30 cellular contexts compared by ENCODE assay signal in the genomic region with DNA sequence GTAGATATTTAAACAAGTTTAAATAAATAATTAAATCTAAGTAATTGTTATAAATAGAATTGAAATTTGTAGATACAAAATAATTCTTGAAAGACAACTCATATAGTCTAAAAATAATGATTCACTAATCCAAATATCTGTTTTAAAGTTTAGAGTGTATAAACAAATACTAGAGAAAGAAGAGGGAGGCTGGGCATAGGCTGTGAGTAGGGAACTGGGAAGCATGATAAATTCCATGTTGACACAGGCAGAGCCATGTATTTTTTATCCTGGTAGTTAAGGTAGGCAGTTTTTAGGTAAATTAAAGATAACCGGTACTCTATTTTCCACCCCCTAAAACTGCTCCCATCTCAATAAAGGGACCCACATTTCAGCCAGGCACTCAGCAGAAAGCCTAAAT. TPM values are rescaled to one million over a fixed set of nuclear protein-coding genes. Genes with fewer than 3 reads are reported as not detected.
"Had no signal": no experiment of that assay in that cellular context is flagged by ENCODE, and none has a peak within 500 bp of the region (broad histone marks: within the 10 kb centered on the region; RNA-seq: fewer than 3 reads in every experiment).

No MANE protein-coding gene starts in this region.

- H3K27me3 ChIP-seq: ascending aorta, cardiac muscle cell had no signal

- H3K36me3 ChIP-seq: ascending aorta, cardiac muscle cell had no signal

- ATAC-seq: activated CD8-positive, alpha-beta T cell treated with anti-CD3 and anti-CD28 coated beads for 36 hours; activated naive CD8-positive, alpha-beta T cell treated with anti-CD3 and anti-CD28 coated beads, Interleukin-2, amount 50 U/mL, for 24 hours had no signal

- H3K4me3 ChIP-seq: ascending aorta, cardiac muscle cell had no signal

- H3K9me3 ChIP-seq: ascending aorta had no signal

- DNase-seq: activated B cell treated with CpG ODN at 0.5 μM for 24 hours; activated CD4-positive, alpha-beta memory T cell treated with anti-CD3 and anti-CD28 coated beads for 36 hours; activated CD4-positive, alpha-beta T cell treated with anti-CD3 and anti-CD28 coated beads for 4 hours; activated CD4-positive, alpha-beta T cell treated with anti-CD3 and anti-CD28 coated beads, Interleukin-2, amount 10 ng/mL, durations not matched to agents 24 days and 14 days; activated CD4-positive, alpha-beta T cell treated with anti-CD3 and anti-CD28 coated beads, Interleukin-2, amount 50 U/mL, for 1 hour; activated CD4-positive, alpha-beta T cell treated with anti-CD3 and anti-CD28 coated beads, Interleukin-2, amount 50 U/mL, for 4 hours; activated CD4-positive, CD25-positive, alpha-beta regulatory T cell treated with anti-CD3 and anti-CD28 coated beads, Interleukin-2, amount 50 U/mL, for 72 hours; activated CD8-positive, alpha-beta memory T cell treated with anti-CD3 and anti-CD28 coated beads, Interleukin-2, amount 50 U/mL, for 4 hours; activated CD8-positive, alpha-beta T cell treated with anti-CD3 and anti-CD28 coated beads for 36 hours; activated effector memory CD4-positive, alpha-beta T cell treated with Interleukin-2 at 50 U/mL for 16 hours; activated gamma-delta T cell; activated naive CD4-positive, alpha-beta T cell treated with anti-CD3 and anti-CD28 coated beads, Interleukin-2, amount 10 ng/mL, durations not matched to agents 7 days and 5 days; activated naive CD4-positive, alpha-beta T cell treated with Interleukin-2 at 50 U/mL for 16 hours; activated naive CD8-positive, alpha-beta T cell treated with anti-CD3 and anti-CD28 coated beads, Interleukin-2, amount 10 ng/mL, durations not matched to agents 7 days and 5 days; activated naive CD8-positive, alpha-beta T cell treated with anti-CD3 and anti-CD28 coated beads, Interleukin-2, amount 50 U/mL, for 24 hours; activated T-cell treated with anti-CD3 and anti-CD28 coated beads, Interleukin-2, amount 50 U/mL, for 24 hours; activated T-cell treated with anti-CD3 and anti-CD28 coated beads, Interleukin-2, amount 50 U/mL, for 48 hours; amygdala; anterior cingulate cortex; caudate nucleus; cerebellar nuclear complex; T-helper 1 cell; T-helper 2 cell; T-helper 9 cell had no signal

- FAIRE-seq: TTC549 had no signal

- H3K27ac ChIP-seq: ascending aorta, cardiac muscle cell, VCaP had no signal

RNA-seq across cellular contexts. Expression of a gene that starts 11.7 kb away (rescaled TPM):
- total RNA-seq: activated CD4-positive, alpha-beta memory T cell treated with anti-CD3 and anti-CD28 coated beads for 36 hours; activated CD4-positive, alpha-beta T cell treated with anti-CD3 and anti-CD28 coated beads, Interleukin-2, amount 10 ng/mL, durations not matched to agents 24 days and 14 days; activated CD8-positive, alpha-beta memory T cell treated with anti-CD3 and anti-CD28 coated beads for 36 hours; activated CD8-positive, alpha-beta T cell treated with anti-CD3 and anti-CD28 coated beads for 36 hours; activated T-helper 2 cell treated with anti-CD3 and anti-CD28 coated beads, Interferon-gamma antibody, Interleukin-2, Interleukin-4, amounts not matched to agents 10 μg/mL and 5 μg/mL and 100 μg/mL, durations not matched to agents 14 hours and 24 hours and 36 hours had no signal
